8 cellular contexts compared by ENCODE assay signal in genomic region chr11:40306938-40307548, GRCh38.
DNase-seq lines count a peak whose midpoint lies in the region; ATAC-seq and TF ChIP-seq lines count a peak whose summit lies in the region.

No MANE protein-coding gene starts in this region.

- intact Hi-C loops in Right ventricle myocardium inferior (cut with DNase I): no loop called here

- H3K36me3 Mint-ChIP-seq in chondrocyte (ENCODE audit: low read depth): no peaks in the 10 kb centered on the region

- H3K9me3 Mint-ChIP-seq in chondrocyte (ENCODE audit: low read depth): no peaks in the 10 kb centered on the region

- H3K4me2 ChIP-seq in osteoblast (ENCODE audit: insufficient read depth, low read length): no peak overlapping the region

- no peak overlapping the region for H3K4me3 ChIP-seq in cardiac muscle cell
- no peak overlapping the region for H3K4me3 ChIP-seq in osteoblast (ENCODE audit: insufficient read depth, low read length)

- no peaks in the 10 kb centered on the region for H3K9me3 ChIP-seq in cardiac muscle cell (ENCODE audit: low read depth)
- H3K9me3 ChIP-seq in osteoblast (ENCODE audit: low read depth, low read length): no peaks in the 10 kb centered on the region

- ATAC-seq in Right ventricle myocardium inferior (no peak), HG02571 (IDR thresholded peaks at IDR 0.05; ENCODE audit: unreplicated experiment) (peak; percentile 75), HG03565 (IDR thresholded peaks at IDR 0.05; ENCODE audit: unreplicated experiment) (no peak)

- H3K4me1 ChIP-seq in cardiac muscle cell (ENCODE audit: low read depth) (no peaks in the 10 kb centered on the region), osteoblast (ENCODE audit: insufficient read depth, low read length) (peaks cover 6% of the 10 kb centered on the region)

- H4K20me1 ChIP-seq in osteoblast (ENCODE audit: insufficient read depth, low read length): no peaks in the 10 kb centered on the region

- H3K79me2 ChIP-seq in osteoblast (ENCODE audit: insufficient read depth, low read length): no peaks in the 10 kb centered on the region

- H3K4me3 Mint-ChIP-seq in chondrocyte (ENCODE audit: unreplicated experiment): no peak overlapping the region

- no peaks in the 10 kb centered on the region for H3K36me3 ChIP-seq in cardiac muscle cell
- H3K36me3 ChIP-seq in osteoblast (ENCODE audit: insufficient read depth, low read length): no peaks in the 10 kb centered on the region

- H3K27me3 ChIP-seq in cardiac muscle cell (no peaks in the 10 kb centered on the region), osteoblast (ENCODE audit: insufficient read depth, low read length) (no peaks in the 10 kb centered on the region)

- H2AFZ ChIP-seq in osteoblast (ENCODE audit: low read length): no peak overlapping the region

- H3K27ac ChIP-seq in cardiac muscle cell (no peak overlapping the region), osteoblast (ENCODE audit: low read depth, low read length) (no peak overlapping the region)

- TF ChIP-seq CTCF in cardiac muscle cell (IDR thresholded peaks at IDR 0.05; ENCODE audit: low read depth, low read length): peak; percentile 72
- peak; percentile 92 for TF ChIP-seq CTCF in chondrocyte (IDR thresholded peaks at IDR 0.05)
- peak; percentile 75 for TF ChIP-seq CTCF in osteoblast (IDR thresholded peaks at IDR 0.05; ENCODE audit: extremely low read depth, low read depth, low read length)

- peak; percentile 56 to 68 for DNase-seq in cardiac muscle cell (ENCODE audit: low read depth in 1 of 2, low spot score in 1 of 2)
- no peak for DNase-seq in Right ventricle myocardium inferior (ENCODE audit: missing footprints)
- DNase-seq in NCI-H460 (ENCODE audit: extremely low read depth, low read depth): peak; percentile 58
- DNase-seq in chondrocyte (ENCODE audit: low spot score): no peak
- peak; percentile 59 for DNase-seq in osteoblast (ENCODE audit: insufficient read length, low spot score, missing footprints)
- no peak for DNase-seq in stimulated activated CD4-positive, alpha-beta T cell treated with anti-CD3 and anti-CD28 coated beads, Interleukin-4, amount 100 ng/mL, for 1 hour

- H3K4me1 Mint-ChIP-seq in chondrocyte (ENCODE audit: low read depth): peaks cover 23% of the 10 kb centered on the region

- peaks cover 2% of the 10 kb centered on the region for H3K27me3 Mint-ChIP-seq in chondrocyte (ENCODE audit: low read depth)

- no peak overlapping the region for H3K27ac Mint-ChIP-seq in chondrocyte (ENCODE audit: unreplicated experiment)

Comparison
In these comparisons a context has a peak if more than half of its experiments do, and no peak if none do; other contexts are left out.
1. DNase-seq: peak in cardiac muscle cell (2 of 2), NCI-H460 (single experiment) and osteoblast (single experiment); none in Right ventricle myocardium inferior (single experiment), chondrocyte (single experiment) and stimulated activated CD4-positive, alpha-beta T cell treated with anti-CD3 and anti-CD28 coated beads, Interleukin-4, amount 100 ng/mL, for 1 hour (single experiment).
2. Peak in every context shown above with its lines, with median percentiles within 50 percentile points of each other: CTCF ChIP-seq.